16 cellular contexts compared by ENCODE assay signal in genomic region chr1:166969074-166969677, GRCh38. TPM values are rescaled to one million over a fixed set of nuclear protein-coding genes. Genes with fewer than 3 reads are reported as not detected.
DNase-seq lines count a peak whose midpoint lies in the region; ATAC-seq and TF ChIP-seq lines count a peak whose summit lies in the region.
"Had no signal": no experiment of that assay in that cellular context is flagged by ENCODE, and none has a peak within 500 bp of the region (broad histone marks: within the 10 kb centered on the region; RNA-seq: fewer than 3 reads in every experiment).

No MANE protein-coding gene starts in this region.

- POLR2A ChIA-PET in activated CD4-positive, alpha-beta T cell treated with anti-CD3 and anti-CD28 coated beads for 36 hours (lab: Charles Lee), result no interaction called here
- POLR2A ChIA-PET in naive thymus-derived CD4-positive, alpha-beta T cell (lab: Charles Lee), result interaction anchor here (0.7 to 1.0 kb wide), 2 partner anchors 13 to 71 kb away, joined by 3 to 4 read pairs; no protein-coding TSS in a partner anchor

- H3K36me3 Mint-ChIP-seq in activated CD4-positive, alpha-beta T cell treated with anti-CD3 and anti-CD28 coated beads for 36 hours (ENCODE audit: low read depth), result no peaks in the 10 kb centered on the region
- H3K36me3 Mint-ChIP-seq in naive thymus-derived CD4-positive, alpha-beta T cell, result peaks cover 0 to 6% (median 0%) of the 10 kb centered on the region in 5 donors
- no peaks in the 10 kb centered on the region for H3K36me3 Mint-ChIP-seq in natural killer cell

- ATAC-seq in activated CD4-positive, alpha-beta T cell treated with anti-CD3 and anti-CD28 coated beads for 36 hours, result peak; percentile 59
- ATAC-seq in GM21576 (IDR thresholded peaks at IDR 0.05; ENCODE audit: unreplicated experiment) (peak; percentile 86), HG03280 (IDR thresholded peaks at IDR 0.05; ENCODE audit: unreplicated experiment) (peak; percentile 67), natural killer cell (no peak)
- peak; percentile 57 for ATAC-seq in naive thymus-derived CD4-positive, alpha-beta T cell

- CTCF ChIA-PET in activated CD4-positive, alpha-beta T cell treated with anti-CD3 and anti-CD28 coated beads for 36 hours (lab: Charles Lee), result interaction anchor here (1.4 to 2.8 kb wide), 3 partner anchors 8 to 90 kb away, joined by 4 to 15 read pairs (median 4); no protein-coding TSS in a partner anchor
- CTCF ChIA-PET in naive thymus-derived CD4-positive, alpha-beta T cell (lab: Charles Lee), result interaction anchor here (1.2 kb wide), 1 partner anchor 59 kb away, joined by 4 read pairs; no protein-coding TSS in a partner anchor

- H3K4me1 ChIP-seq in naive thymus-derived CD4-positive, alpha-beta T cell (ENCODE audit: control insufficient read depth in 2 of 2, insufficient read depth in 2 of 2, low read length in 2 of 2), result peaks cover 0 to 8% of the 10 kb centered on the region in 2 donors

- peaks cover 45% of the 10 kb centered on the region for H3K4me1 Mint-ChIP-seq in activated CD4-positive, alpha-beta T cell treated with anti-CD3 and anti-CD28 coated beads for 36 hours
- H3K4me1 Mint-ChIP-seq in naive thymus-derived CD4-positive, alpha-beta T cell, result peaks cover 10 to 44% (median 22%) of the 10 kb centered on the region in 7 donors
- H3K4me1 Mint-ChIP-seq in natural killer cell, result peaks cover 2 to 3% of the 10 kb centered on the region in 2 donors

- intact Hi-C loops in activated CD4-positive, alpha-beta T cell treated with anti-CD3 and anti-CD28 coated beads for 36 hours (cut with DNase I, micrococcal nuclease), result no loop called here
- intact Hi-C loops in naive thymus-derived CD4-positive, alpha-beta T cell (cut with micrococcal nuclease), result no loop called here
- intact Hi-C loops in natural killer cell (cut with micrococcal nuclease), result no loop called here

- H3K27me3 Mint-ChIP-seq in activated CD4-positive, alpha-beta T cell treated with anti-CD3 and anti-CD28 coated beads for 36 hours, result peaks cover 26% of the 10 kb centered on the region
- H3K27me3 Mint-ChIP-seq in naive thymus-derived CD4-positive, alpha-beta T cell, result peaks cover 8 to 27% (median 17%) of the 10 kb centered on the region in 5 donors
- H3K27me3 Mint-ChIP-seq in natural killer cell (ENCODE audit: low read depth in 2 of 2), result peaks cover 12 to 20% of the 10 kb centered on the region in 2 donors

- H3K27ac Mint-ChIP-seq in activated CD4-positive, alpha-beta T cell treated with anti-CD3 and anti-CD28 coated beads for 36 hours, result peak overlapping the region; percentile 49
- peak overlapping the region in 4 of 9 donors; percentile 0 to 68 (median 32) for H3K27ac Mint-ChIP-seq in naive thymus-derived CD4-positive, alpha-beta T cell
- H3K27ac Mint-ChIP-seq in natural killer cell, result no peak overlapping the region

- no peaks in the 10 kb centered on the region for H3K36me3 ChIP-seq in naive thymus-derived CD4-positive, alpha-beta T cell (ENCODE audit: control insufficient read depth in 2 of 3, insufficient read depth in 3 of 3, low read length in 3 of 3)
- H3K36me3 ChIP-seq in MG63, result no peaks in the 10 kb centered on the region
- H3K36me3 ChIP-seq: right atrium auricular region had no signal

- no peaks in the 10 kb centered on the region for H3K9me3 Mint-ChIP-seq in activated CD4-positive, alpha-beta T cell treated with anti-CD3 and anti-CD28 coated beads for 36 hours (ENCODE audit: low read depth)
- H3K9me3 Mint-ChIP-seq in naive thymus-derived CD4-positive, alpha-beta T cell, result no peaks in the 10 kb centered on the region
- H3K9me3 Mint-ChIP-seq in natural killer cell, result no peaks in the 10 kb centered on the region

- no peaks in the 10 kb centered on the region for H3K9me3 ChIP-seq in naive thymus-derived CD4-positive, alpha-beta T cell (ENCODE audit: control insufficient read depth in 2 of 3, low read length in 3 of 3)
- no peaks in the 10 kb centered on the region for H3K9me3 ChIP-seq in MG63
- H3K9me3 ChIP-seq: right atrium auricular region had no signal

- no peak overlapping the region for H3K27ac ChIP-seq in naive thymus-derived CD4-positive, alpha-beta T cell (ENCODE audit: low read depth, low read length)
- H3K27ac ChIP-seq: coronary artery, right atrium auricular region had no signal

- peaks cover 0 to 5% of the 10 kb centered on the region in 2 donors for H3K27me3 ChIP-seq in naive thymus-derived CD4-positive, alpha-beta T cell (ENCODE audit: control insufficient read depth in 2 of 2, insufficient read depth in 2 of 2, low read length in 2 of 2)
- peaks cover 68% of the 10 kb centered on the region for H3K27me3 ChIP-seq in MG63
- H3K27me3 ChIP-seq: right atrium auricular region had no signal

- no peak overlapping the region for H3K4me3 Mint-ChIP-seq in activated CD4-positive, alpha-beta T cell treated with anti-CD3 and anti-CD28 coated beads for 36 hours
- peak overlapping the region in 3 of 10 donors; percentile 21 to 42 (median 21) for H3K4me3 Mint-ChIP-seq in naive thymus-derived CD4-positive, alpha-beta T cell
- H3K4me3 Mint-ChIP-seq in natural killer cell, result no peak overlapping the region

- DNase-seq in activated CD4-positive, alpha-beta T cell treated with anti-CD3 and anti-CD28 coated beads for 36 hours, result peak; percentile 38
- DNase-seq in activated CD4-positive, alpha-beta T cell treated with anti-CD3 and anti-CD28 coated beads, Interleukin-2, amount 50 U/mL, for 1 hour, result no peak
- peak in 6 of 9 donors; percentile 3 to 45 (median 32) for DNase-seq in naive thymus-derived CD4-positive, alpha-beta T cell
- DNase-seq in putamen (ENCODE audit: low spot score), result no peak
- no peak for DNase-seq in natural killer cell
- DNase-seq in MG63, result no peak
- DNase-seq: activated effector memory CD4-positive, alpha-beta T cell treated with Interleukin-2 at 50 U/mL for 16 hours; glutamatergic neuron; mesenchymal stem cell; MV-4-11; NK-92 treated with Interleukin-12 subunit alpha and Interleukin-12 subunit beta, amount 100 ng/mL, for 24 hours had no signal

- no peak overlapping the region for H3K4me3 ChIP-seq in naive thymus-derived CD4-positive, alpha-beta T cell (ENCODE audit: low read length)
- no peak overlapping the region for H3K4me3 ChIP-seq in MG63
- H3K4me3 ChIP-seq: coronary artery, right atrium auricular region had no signal

- TF ChIP-seq CTCF in natural killer cell (IDR thresholded peaks at IDR 0.05), result no peak

RNA-seq across cellular contexts. Expression of gene ILDR2, which starts 6.2 kb away (rescaled TPM):
- 10 to 100 TPM in 1 of 2 experiments, 1 to 10 TPM in 1; 9.1 to 14.6 TPM for total RNA-seq in activated CD4-positive, alpha-beta T cell treated with anti-CD3 and anti-CD28 coated beads for 36 hours
- total RNA-seq in naive thymus-derived CD4-positive, alpha-beta T cell, result 1 to 10 TPM in 1 of 5 experiments, under 1 TPM in 4; 0.15 to 10.0 (median 0.29) TPM
- not detected for polyA plus RNA-seq in naive thymus-derived CD4-positive, alpha-beta T cell
- total RNA-seq in natural killer cell, result 1 to 10 TPM; 2.4 to 4.3 (median 2.8) TPM
- total RNA-seq in MG63 (2014; rRNA removed; shearing (Covaris generic); ENCODE audit: low replicate concordance), result not detected in 2 replicates

RNA-seq across cellular contexts. Expression of gene MAEL, which starts 19.9 kb away (rescaled TPM):
- under 1 TPM in 1 of 2 experiments, not detected in 1; 0.11 TPM for total RNA-seq in activated CD4-positive, alpha-beta T cell treated with anti-CD3 and anti-CD28 coated beads for 36 hours
- total RNA-seq in naive thymus-derived CD4-positive, alpha-beta T cell, result not detected
- polyA plus RNA-seq in naive thymus-derived CD4-positive, alpha-beta T cell, result not detected
- under 1 TPM in 1 of 3 donors, not detected in 2; 0.19 TPM for total RNA-seq in natural killer cell
- total RNA-seq in MG63 (2014; rRNA removed; shearing (Covaris generic); ENCODE audit: low replicate concordance), result not detected in 2 replicates
- total RNA-seq: T-helper 2 cell treated with Interferon-gamma antibody and Interleukin-4, amounts not matched to agents 100 ng/mL and 5 ng/mL, for 36 hours had no signal

Comparison
In these comparisons a context has a peak if more than half of its experiments do, and no peak if none do; other contexts are left out.
1. DNase-seq: peak in activated CD4-positive, alpha-beta T cell treated with anti-CD3 and anti-CD28 coated beads for 36 hours (single experiment) and naive thymus-derived CD4-positive, alpha-beta T cell (6 of 9); none in activated CD4-positive, alpha-beta T cell treated with anti-CD3 and anti-CD28 coated beads, Interleukin-2, amount 50 U/mL, for 1 hour (single experiment), putamen (single experiment), natural killer cell (single experiment) and MG63 (single experiment).
2. ATAC-seq: peak in activated CD4-positive, alpha-beta T cell treated with anti-CD3 and anti-CD28 coated beads for 36 hours (single experiment), GM21576 (single experiment), HG03280 (single experiment) and naive thymus-derived CD4-positive, alpha-beta T cell (single experiment); none in natural killer cell (0 of 3).